3 cellular contexts compared by ENCODE assay signal in the genomic region with DNA sequence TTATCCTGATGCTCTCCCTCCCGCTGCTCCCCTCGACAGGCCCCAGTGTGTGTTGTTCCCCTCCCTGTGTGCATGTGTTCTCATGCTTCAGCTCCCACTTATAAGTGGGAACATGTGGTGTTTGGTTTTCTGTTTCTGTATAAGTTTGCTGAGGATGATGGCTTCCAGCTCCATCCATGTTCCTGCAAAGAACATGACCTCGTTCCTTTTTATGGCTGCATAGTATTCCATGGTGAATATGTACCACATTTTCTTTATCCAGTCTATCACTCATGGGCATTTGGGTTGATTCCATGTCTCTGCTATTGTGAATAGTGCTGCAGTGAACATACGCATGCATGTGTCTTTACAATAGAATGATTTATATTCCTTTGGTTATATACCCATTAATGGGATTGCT. TPM values are rescaled to one million over a fixed set of nuclear protein-coding genes. Genes with fewer than 3 reads are reported as not detected.
"Had no signal": no experiment of that assay in that cellular context is flagged by ENCODE, and none has a peak within 500 bp of the region (broad histone marks: within the 10 kb centered on the region; RNA-seq: fewer than 3 reads in every experiment).

No MANE protein-coding gene starts in this region.

RNA-seq across cellular contexts. Expression of gene PAMR1, which starts 22.6 kb away (rescaled TPM):
- total RNA-seq: HepG2, HT1080 had no signal
- polyA plus RNA-seq: HepG2, IgD-negative memory B cell had no signal
